ENCODE assay signal across 17 cellular contexts in the genomic region with DNA sequence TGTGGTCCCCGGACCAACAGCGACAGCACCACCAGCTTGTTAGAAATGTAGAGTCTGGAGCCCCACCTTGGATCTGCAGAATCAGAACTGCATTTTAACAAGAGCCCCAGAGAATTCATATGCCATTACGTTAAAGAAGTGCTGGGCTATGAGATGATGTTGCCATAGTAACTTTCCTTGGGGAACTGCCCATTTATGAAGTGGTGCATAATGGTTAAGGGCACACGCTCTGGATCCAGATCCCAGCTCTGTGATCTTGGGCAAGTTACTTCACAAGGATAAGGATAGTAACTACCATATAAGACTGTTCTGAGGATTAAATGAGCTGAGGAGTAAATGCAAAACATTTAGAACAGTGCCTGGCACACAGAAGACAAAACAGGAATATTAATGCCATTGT. TPM values are rescaled to one million over a fixed set of nuclear protein-coding genes. Genes with fewer than 3 reads are reported as not detected.
A peak's percentile ranks its signal among the peaks of the same experiment; 100 is the strongest.
DNase-seq lines count a peak whose midpoint lies in the region; TF ChIP-seq lines count a peak whose summit lies in the region.
"Had no signal": no experiment of that assay in that cellular context is flagged by ENCODE, and none has a peak within 500 bp of the region (broad histone marks: within the 10 kb centered on the region; RNA-seq: fewer than 3 reads in every experiment).

No MANE protein-coding gene starts in this region.

- no peaks in the 10 kb centered on the region for H3K27me3 Mint-ChIP-seq in osteocyte (ENCODE audit: unreplicated experiment)
- peaks cover 0 to 7% (median 0%) of the 10 kb centered on the region in 3 donors for H3K27me3 Mint-ChIP-seq in immature natural killer cell (ENCODE audit: low read depth in 3 of 3)

- no peak overlapping the region for H3K27ac Mint-ChIP-seq in osteocyte (ENCODE audit: unreplicated experiment)
- no peak overlapping the region for H3K27ac Mint-ChIP-seq in immature natural killer cell
- H3K27ac Mint-ChIP-seq: CD4-positive, CD25-positive, alpha-beta regulatory T cell; GM23338 had no signal

- DNase-seq in NCI-H2227 (lab: John Stamatoyannopoulos, UW; ENCODE audit: unreplicated experiment) (peak; percentile 29), NCI-H2227 treated with DMSO at 0.1 percent for 48 hours (lab: John Stamatoyannopoulos, UW) (no peak), hepatocyte (ENCODE audit: low spot score) (no peak), posterior vena cava (ENCODE audit: low spot score) (peak; percentile 1), substantia nigra (lab: John Stamatoyannopoulos, UW) (no peak), osteocyte (ENCODE audit: extremely low spot score, unreplicated experiment) (no peak), immature natural killer cell (no peak), HK-2 (ENCODE audit: unreplicated experiment) (no peak)
- DNase-seq: AML-193; CD4-positive, CD25-positive, alpha-beta regulatory T cell; DND-41; GDM1; NCI-H1694 treated with DMSO at 0.1 percent for 48 hours; NCI-H2171; NCI-H524; SIG-M5 had no signal

- no peaks in the 10 kb centered on the region for H4K20me1 ChIP-seq in hepatocyte (ENCODE audit: insufficient read depth, poor library complexity, severe bottlenecking)

- intact Hi-C loops in posterior vena cava (cut with DNase I) = no loop called here

- H3K9me3 Mint-ChIP-seq in osteocyte (ENCODE audit: unreplicated experiment) (no peaks in the 10 kb centered on the region), immature natural killer cell (no peaks in the 10 kb centered on the region)
- H3K9me3 Mint-ChIP-seq: CD4-positive, CD25-positive, alpha-beta regulatory T cell; GM23338 had no signal

- H3K36me3 ChIP-seq in hepatocyte (replicated peaks; ENCODE audit: insufficient read depth, low read depth) = no peaks in the 10 kb centered on the region

- TF ChIP-seq CTCF in hepatocyte (IDR thresholded peaks at IDR 0.05; ENCODE audit: poor library complexity) (no peak), osteocyte (IDR thresholded peaks at IDR 0.05) (no peak)

- no peak overlapping the region for H2AFZ ChIP-seq in hepatocyte
- H2AFZ ChIP-seq: GM23338 had no signal

- no peaks in the 10 kb centered on the region for H3K27me3 ChIP-seq in hepatocyte

- peaks cover 44% of the 10 kb centered on the region for H3K4me1 ChIP-seq in hepatocyte (ENCODE audit: insufficient read depth)

- peaks cover 19% of the 10 kb centered on the region for H3K79me2 ChIP-seq in hepatocyte

- no peak overlapping the region for H3K4me3 ChIP-seq in hepatocyte
- H3K4me3 ChIP-seq: GM23338 had no signal

- 84% methylated on average over 4 of the region's 4 CpGs for WGBS in hepatocyte (ENCODE audit: low lambda C conversion rate, missing lambda C conversion rate)

- H3K9me2 ChIP-seq in hepatocyte (replicated peaks; ENCODE audit: insufficient read depth) = no peaks in the 10 kb centered on the region

- H3K36me3 Mint-ChIP-seq in osteocyte (ENCODE audit: unreplicated experiment) = peaks cover 47% of the 10 kb centered on the region
- peaks cover 0 to 13% (median 0%) of the 10 kb centered on the region in 3 donors for H3K36me3 Mint-ChIP-seq in immature natural killer cell
- H3K36me3 Mint-ChIP-seq: CD4-positive, CD25-positive, alpha-beta regulatory T cell had no signal

- H3K4me3 Mint-ChIP-seq in osteocyte (ENCODE audit: unreplicated experiment) (no peak overlapping the region), immature natural killer cell (no peak overlapping the region)
- H3K4me3 Mint-ChIP-seq: CD4-positive, CD25-positive, alpha-beta regulatory T cell; GM23338 had no signal

- H3K4me1 Mint-ChIP-seq in osteocyte (ENCODE audit: unreplicated experiment) (peaks cover 59% of the 10 kb centered on the region), immature natural killer cell (peaks cover 0 to 3% of the 10 kb centered on the region in 2 donors)

- H3K27ac ChIP-seq in hepatocyte (peak overlapping the region; percentile 93), substantia nigra (ENCODE audit: low read depth, low read length, poor library complexity, severe bottlenecking) (peak overlapping the region; percentile 6)

- H3K9me3 ChIP-seq in hepatocyte (ENCODE audit: low read depth) = no peaks in the 10 kb centered on the region

- no peak overlapping the region for H3K4me2 ChIP-seq in hepatocyte
- H3K4me2 ChIP-seq: GM23338 had no signal

RNA-seq across cellular contexts. Expression of a gene that starts 48.8 kb away (rescaled TPM):
- total RNA-seq in hepatocyte = 18.3 and 20.1 TPM in 2 replicates
- polyA plus RNA-seq in hepatocyte = 14.5 and 20.6 TPM in 2 replicates
- total RNA-seq in posterior vena cava = 100 to 1,000 TPM; 113 to 125 TPM
- total RNA-seq in osteocyte = 85.7 and 88.3 TPM in 2 replicates
- 1 to 10 TPM; 1.6 to 2.2 (median 1.7) TPM for polyA plus RNA-seq in immature natural killer cell

RNA-seq across cellular contexts. Expression of a gene that starts 49.3 kb away (rescaled TPM):
- total RNA-seq in hepatocyte (64.3 and 79.4 TPM in 2 replicates), posterior vena cava (10 to 100 TPM; 20.4 to 23.9 TPM), osteocyte (17.0 and 20.7 TPM in 2 replicates)
- polyA plus RNA-seq in hepatocyte (69.7 and 70.3 TPM in 2 replicates), immature natural killer cell (10 to 100 TPM in 2 of 3 donors, 1 to 10 TPM in 1; 9.6 to 15.1 (median 13.1) TPM)

Comparison
In these comparisons a context has a peak if more than half of its experiments do, and no peak if none do; other contexts are left out.
1. DNase-seq: peak in NCI-H2227 (single experiment) and posterior vena cava (single experiment); none in NCI-H2227 treated with DMSO at 0.1 percent for 48 hours (single experiment), hepatocyte (single experiment), substantia nigra (0 of 49), osteocyte (single experiment), immature natural killer cell (0 of 3) and HK-2 (single experiment).